Comparison of ENCODE assay signal across 7 cellular contexts in genomic region chr16:30649725-30650368, GRCh38. TPM values are rescaled to one million over a fixed set of nuclear protein-coding genes. Genes with fewer than 3 reads are reported as not detected.
DNase-seq lines count a peak whose midpoint lies in the region; ATAC-seq, FAIRE-seq and TF ChIP-seq lines count a peak whose summit lies in the region.

No MANE protein-coding gene starts in this region.

- no peak overlapping the region for H2AFZ ChIP-seq in H9 (ENCODE audit: low read length)

- peaks cover 8 to 12% of the 10 kb centered on the region in 2 experiments; a peak in 3 of 4 replicates for H3K4me1 Mint-ChIP-seq in H9

- peak overlapping the region; percentile 63 for H4K5ac ChIP-seq in H9 (ENCODE audit: insufficient read length, low read depth, low read length)

- H3K18ac ChIP-seq in H9 (ENCODE audit: insufficient read length, low read depth, low read length) = peak overlapping the region; percentile 78

- H2BK12ac ChIP-seq in H9 (ENCODE audit: insufficient read length, low read depth, low read length) = no peak overlapping the region

- H3K79me2 ChIP-seq in H9 (ENCODE audit: insufficient read depth, low read length) = no peaks in the 10 kb centered on the region

- H3K27ac ChIP-seq in H9 (ENCODE audit: insufficient read length, low read depth, low read length) = no peak overlapping the region
- peak overlapping the region; percentile 98 for H3K27ac ChIP-seq in RWPE1
- H3K27ac ChIP-seq in epithelial cell of prostate = peak overlapping the region; percentile 79
- H3K27ac ChIP-seq in pancreas = peak overlapping the region; percentile 55 to 94 (median 88)

- H3K14ac ChIP-seq in H9 (ENCODE audit: insufficient read depth, low read length) = peak overlapping the region; percentile 23; the same call in 1 of the 2 replicates

- no peaks in the 10 kb centered on the region for H3K9me3 ChIP-seq in H9 (ENCODE audit: control insufficient read depth, low read depth, low read length)
- no peaks in the 10 kb centered on the region for H3K9me3 ChIP-seq in pancreas

- H3K9ac ChIP-seq in H9 (ENCODE audit: extremely low read depth, insufficient read length, low read length) = no peak overlapping the region

- no peaks in the 10 kb centered on the region for H4K20me1 ChIP-seq in H9 (ENCODE audit: control insufficient read depth, insufficient read depth, insufficient read length)

- no peak overlapping the region for H2BK5ac ChIP-seq in H9 (ENCODE audit: insufficient read length, low read length)

- H2BK20ac ChIP-seq in H9 (ENCODE audit: low read depth, low read length, poor library complexity, severe bottlenecking) = no peak overlapping the region

- no peaks in the 10 kb centered on the region for H3K9me3 Mint-ChIP-seq in H9

- H3K4me3 Mint-ChIP-seq in H9 = peak overlapping the region; percentile 22 to 93

- in situ Hi-C loops in KBM-7 (cut with MboI; ENCODE audit: low pct_unique_long_range_greater_than_20kb, low sequenced_read_pairs) = no loop called here

- TF ChIP-seq CTCF in H9 (conservative IDR thresholded peaks at IDR 0.05) (no peak), RWPE1 (conservative IDR thresholded peaks at IDR 0.05; ENCODE audit: low read depth) (no peak), pancreas (IDR thresholded peaks at IDR 0.05) (no peak)

- H3K23me2 ChIP-seq in H9 (ENCODE audit: insufficient read length, low read depth, low read length, poor library complexity, severe bottlenecking) = peaks cover 6% of the 10 kb centered on the region

- no peaks in the 10 kb centered on the region for H3K4me1 ChIP-seq in H9 (ENCODE audit: insufficient read depth, low read length)
- peaks cover 6 to 10% (median 9%) of the 10 kb centered on the region in 3 donors for H3K4me1 ChIP-seq in pancreas

- H3K27me3 ChIP-seq in H9 (ENCODE audit: insufficient read depth, low read length) (peaks cover 7% of the 10 kb centered on the region; the same call in 1 of the 2 replicates), pancreas (no peaks in the 10 kb centered on the region)

- peak overlapping the region; percentile 0 for H2BK120ac ChIP-seq in H9 (ENCODE audit: low read depth, low read length, poor library complexity, severe bottlenecking)

- intact Hi-C loops in pancreas (cut with DNase I) = no loop called here

- H2BK15ac ChIP-seq in H9 (ENCODE audit: low read depth, low read length) = no peak overlapping the region

- H3K27ac Mint-ChIP-seq in H9 = peak overlapping the region; percentile 93 to 98 (median 97); a peak in 5 of 7 replicates

- no peak overlapping the region for H3K23ac ChIP-seq in H9 (ENCODE audit: insufficient read length, low read depth, low read length)

- no peak overlapping the region for H3K4ac ChIP-seq in H9 (ENCODE audit: low read depth, low read length)

- peaks cover 2 to 12% (median 7%) of the 10 kb centered on the region in 3 experiments; a peak in 3 of 7 replicates for H3K36me3 Mint-ChIP-seq in H9 (ENCODE audit: insufficient read depth in 1 of 3, low read depth in 3 of 3)

- peaks cover 0 to 11% (median 9%) of the 10 kb centered on the region in 3 donors for H3K36me3 ChIP-seq in pancreas

- WGBS in H9 (ENCODE audit: extremely low coverage, insufficient read length, low lambda C conversion rate) = no CpG with 5 or more reads among the region's 22 CpGs
- WGBS in pancreas, 2 donors = 39 to 49% methylated on average over 22 of the region's 22 CpGs

- peak overlapping the region; percentile 60 for H4K91ac ChIP-seq in H9 (ENCODE audit: insufficient read length, low read depth, low read length)

- DNase-seq in H9 (no peak), RWPE1 (ENCODE audit: low spot score) (no peak), epithelial cell of prostate (ENCODE audit: low read depth, low spot score) (no peak), pancreas (peak in 2 of 6 donors; percentile 67 to 80), iPS-NIHi11 (ENCODE audit: low spot score) (no peak), NCI-H2081 (lab: John Stamatoyannopoulos, UW) (no peak), KBM-7 (no peak)

- no peaks in the 10 kb centered on the region for H3K79me1 ChIP-seq in H9 (ENCODE audit: insufficient read depth, low read depth, low read length, poor library complexity, severe bottlenecking)

- H3K56ac ChIP-seq in H9 (ENCODE audit: insufficient read length, low read depth, low read length) = no peak overlapping the region

- POLR2A ChIA-PET in RWPE1 (lab: Yijun Ruan, JAX; ENCODE audit: low non-redundant PET) = interaction anchor here (0.5 to 0.9 kb wide), 4 partner anchors 23 to 267 kb away, joined by 3 to 11 read pairs (median 3); partner anchors contain the start of gene SEPTIN1

- no peak overlapping the region for H2AK5ac ChIP-seq in H9 (ENCODE audit: insufficient read length, low read length)

- peaks cover 51% of the 10 kb centered on the region for H3K27me3 Mint-ChIP-seq in H9 (ENCODE audit: low read depth)

- H3K4me3 ChIP-seq in pancreas = peak overlapping the region; percentile 11 to 81 (median 40)

- no peak overlapping the region for H3T11ph ChIP-seq in H9 (ENCODE audit: low read length)

- CTCF ChIA-PET in RWPE1 (lab: Yijun Ruan, JAX) = interaction anchor here (1.6 kb wide), 1 partner anchor 114 kb away, joined by 4 read pairs; no protein-coding TSS in a partner anchor

- no peak for FAIRE-seq in pancreas (lab: Jason Lieb, UNC)

- peak overlapping the region; percentile 91 for H4K8ac ChIP-seq in H9 (replicated peaks; ENCODE audit: insufficient read length, low read depth, low read length)

- H3K4me2 ChIP-seq in H9 (ENCODE audit: insufficient read depth, insufficient read length, low read length) = peak overlapping the region; percentile 14

- peak in 1 of 4 donors; percentile 0 for ATAC-seq in pancreas

RNA-seq across cellular contexts. Expression of gene PRR14, which starts 0.9 kb away (rescaled TPM):
- total RNA-seq in H9 (2021) (11.6 and 13.6 TPM in 2 replicates), pancreas (10 to 100 TPM; 23.5 to 44.8 (median 26.8) TPM)
- polyA plus RNA-seq in pancreas = 100 to 1,000 TPM; 120 to 164 TPM

RNA-seq across cellular contexts. Expression of gene FBRS, which starts 8.4 kb away (rescaled TPM):
- total RNA-seq in H9 (2021) (12.6 and 16.8 TPM in 2 replicates), pancreas (10 to 100 TPM; 16.1 to 40.4 (median 21.9) TPM)
- 10 to 100 TPM; 47.0 to 60.0 TPM for polyA plus RNA-seq in pancreas

RNA-seq across cellular contexts. Expression of gene ZNF689, which starts 39.7 kb away (rescaled TPM):
- total RNA-seq in H9 (2021) = 21.1 and 21.9 TPM in 2 replicates
- total RNA-seq in pancreas = 1 to 10 TPM; 4.2 to 6.1 (median 5.4) TPM
- polyA plus RNA-seq in pancreas = 1 to 10 TPM; 2.9 to 4.4 TPM

RNA-seq across cellular contexts. Expression of gene SRCAP, which starts 49.1 kb away (rescaled TPM):
- 63.1 and 65.5 TPM in 2 replicates for total RNA-seq in H9 (2021)
- 10 to 100 TPM; 21.3 to 39.6 (median 27.4) TPM for total RNA-seq in pancreas
- polyA plus RNA-seq in pancreas = 10 to 100 TPM in 1 of 2 donors, 1 to 10 TPM in 1; 7.5 to 34.0 TPM
